ENCODE assay signal across 8 cellular contexts in genomic region chr9:38621434-38622082, GRCh38. TPM values are rescaled to one million over a fixed set of nuclear protein-coding genes. Genes with fewer than 3 reads are reported as not detected.
A peak's percentile ranks its signal among the peaks of the same experiment; 100 is the strongest.
DNase-seq lines count a peak whose midpoint lies in the region; TF ChIP-seq lines count a peak whose summit lies in the region.

No MANE protein-coding gene starts in this region.

- no peak overlapping the region for H3K27ac Mint-ChIP-seq in endodermal cell
- no peak overlapping the region for H3K27ac Mint-ChIP-seq in nephron
- H3K27ac Mint-ChIP-seq in type B pancreatic cell = no peak overlapping the region

- no peak for TF ChIP-seq CTCF in endodermal cell (conservative IDR thresholded peaks at IDR 0.05)
- TF ChIP-seq CTCF in nephron (IDR thresholded peaks at IDR 0.05; ENCODE audit: unreplicated experiment in 3 of 3) = no peak
- TF ChIP-seq CTCF in type B pancreatic cell (conservative IDR thresholded peaks at IDR 0.05) = no peak

- H3K4me1 ChIP-seq in endodermal cell (ENCODE audit: control insufficient read depth, insufficient read depth, low read length) = no peaks in the 10 kb centered on the region

- H3K27ac ChIP-seq in endodermal cell (ENCODE audit: low read depth, low read length) = no peak overlapping the region

- 7 to 8% methylated on average over 16 to 50 of the region's 50 CpGs for WGBS in endodermal cell (ENCODE audit: insufficient coverage in 1 of 2, insufficient read length in 1 of 2), 2 experiments

- peaks cover 21% of the 10 kb centered on the region for H3K27me3 ChIP-seq in endodermal cell (ENCODE audit: control insufficient read depth, insufficient read depth, low read length, poor library complexity, severe bottlenecking)

- H3K9ac ChIP-seq in endodermal cell (ENCODE audit: extremely low read depth, low read length, poor library complexity, severe bottlenecking) = no peak overlapping the region

- H3K9me3 Mint-ChIP-seq in endodermal cell (peaks cover 9% of the 10 kb centered on the region), nephron (peaks cover 22% of the 10 kb centered on the region), type B pancreatic cell (peaks cover 9% of the 10 kb centered on the region)

- H3K36me3 Mint-ChIP-seq in endodermal cell (ENCODE audit: low read depth) (peaks cover 2% of the 10 kb centered on the region), nephron (ENCODE audit: low read depth) (no peaks in the 10 kb centered on the region), type B pancreatic cell (no peaks in the 10 kb centered on the region)

- H3K9me3 ChIP-seq in endodermal cell (ENCODE audit: control insufficient read depth, low read length) = peaks cover 17% of the 10 kb centered on the region

- H3K4me3 ChIP-seq in Jurkat, Clone E6-1 (ENCODE audit: low read length) = peak overlapping the region; percentile 68
- peak overlapping the region; percentile 80 for H3K4me3 ChIP-seq in endodermal cell (ENCODE audit: low read length)

- H3K4me1 Mint-ChIP-seq in endodermal cell = peaks cover 6% of the 10 kb centered on the region
- peaks cover 5% of the 10 kb centered on the region for H3K4me1 Mint-ChIP-seq in nephron
- peaks cover 4% of the 10 kb centered on the region for H3K4me1 Mint-ChIP-seq in type B pancreatic cell (ENCODE audit: unreplicated experiment)

- no peaks in the 10 kb centered on the region for H3K36me3 ChIP-seq in endodermal cell (ENCODE audit: control insufficient read depth, insufficient read depth, low read length)

- DNase-seq in DMS 273 (lab: John Stamatoyannopoulos, UW; ENCODE audit: unreplicated experiment) (peak; percentile 79), DMS 273 treated with DMSO at 0.1 percent for 48 hours (lab: John Stamatoyannopoulos, UW) (no peak), endodermal cell (peak; percentile 81), type B pancreatic cell (ENCODE audit: extremely low spot score, unreplicated experiment) (no peak), GM03348 (ENCODE audit: low spot score) (no peak)
- DNase-seq in Jurkat, Clone E6-1 (ENCODE audit: low read depth, low spot score) = peak; percentile 24
- DNase-seq in activated CD4-positive, alpha-beta T cell treated with anti-CD3 and anti-CD28 coated beads, Interleukin-2, amount 50 U/mL, for 4 hours = peak; percentile 38 to 39

- H3K4me3 Mint-ChIP-seq in endodermal cell (peak overlapping the region; percentile 75), nephron (peak overlapping the region; percentile 80 to 84 (median 82)), type B pancreatic cell (peak overlapping the region; percentile 81)

- H3K27me3 Mint-ChIP-seq in endodermal cell (ENCODE audit: insufficient read depth) (peaks cover 46% of the 10 kb centered on the region), nephron (ENCODE audit: low read depth) (peaks cover 80% of the 10 kb centered on the region), type B pancreatic cell (peaks cover 70% of the 10 kb centered on the region)

RNA-seq across cellular contexts. Expression of gene ANKRD18A, which starts 1.2 kb away (rescaled TPM):
- 6.8 TPM for polyA plus RNA-seq in Jurkat, Clone E6-1 (2012; ENCODE audit: insufficient read depth, insufficient read length)
- 1 to 10 TPM; 5.3 to 8.0 TPM for total RNA-seq in endodermal cell
- 6.3 TPM for polyA plus RNA-seq in endodermal cell (2013, experiment 1 of 2)
- 4.0 TPM for polyA plus RNA-seq in endodermal cell (2013, experiment 2 of 2)
- total RNA-seq in type B pancreatic cell (ENCODE audit: low replicate concordance) = 4.3 and 7.1 TPM in 2 replicates

Comparison
In these comparisons a context has a peak if more than half of its experiments do, and no peak if none do; other contexts are left out.
1. DNase-seq: peak in DMS 273 (single experiment), Jurkat, Clone E6-1 (single experiment), activated CD4-positive, alpha-beta T cell treated with anti-CD3 and anti-CD28 coated beads, Interleukin-2, amount 50 U/mL, for 4 hours (2 of 2) and endodermal cell (single experiment); none in DMS 273 treated with DMSO at 0.1 percent for 48 hours (single experiment), type B pancreatic cell (single experiment) and GM03348 (single experiment).
2. Peak in every context shown above with its lines, with median percentiles within 50 percentile points of each other: H3K4me3 Mint-ChIP-seq.